ENCODE assay signal across 15 cellular contexts in genomic region chr12:76864791-76865400, GRCh38. TPM values are rescaled to one million over a fixed set of nuclear protein-coding genes. Genes with fewer than 3 reads are reported as not detected.
DNase-seq lines count a peak whose midpoint lies in the region; ATAC-seq and TF ChIP-seq lines count a peak whose summit lies in the region.
"Had no signal": no experiment of that assay in that cellular context is flagged by ENCODE, and none has a peak within 500 bp of the region (broad histone marks: within the 10 kb centered on the region; RNA-seq: fewer than 3 reads in every experiment).

No MANE protein-coding gene starts in this region.

- ATAC-seq in GM19372 (IDR thresholded peaks at IDR 0.05; ENCODE audit: low read depth, unreplicated experiment) (peak; percentile 76), HG02763 (IDR thresholded peaks at IDR 0.05; ENCODE audit: unreplicated experiment) (peak; percentile 75), HG03520 (IDR thresholded peaks at IDR 0.05; ENCODE audit: unreplicated experiment) (peak; percentile 90)
- peak; percentile 69 for ATAC-seq in stimulated activated memory B cell treated with anti-CD40 and anti-IgM and Interleukin-4, amounts not matched to agents 10 μg/mL and 1 μg/mL and 100 μg/mL, for 72 hours
- ATAC-seq: WTC11 had no signal

- peaks cover 3% of the 10 kb centered on the region for H3K9me3 Mint-ChIP-seq in stimulated activated memory B cell treated with anti-CD40 and anti-IgM and Interleukin-4, amounts not matched to agents 10 μg/mL and 1 μg/mL and 100 μg/mL, for 72 hours
- H3K9me3 Mint-ChIP-seq: WTC11 had no signal

- no peak overlapping the region for H3K27ac Mint-ChIP-seq in stimulated activated memory B cell treated with anti-CD40 and anti-IgM and Interleukin-4, amounts not matched to agents 10 μg/mL and 1 μg/mL and 100 μg/mL, for 72 hours
- H3K27ac Mint-ChIP-seq: activated naive CD8-positive, alpha-beta T cell had no signal

- DNase-seq in occipital lobe (lab: John Stamatoyannopoulos, UW) (no peak), erythroblast (lab: John Stamatoyannopoulos, UW) (no peak), Peyer's patch (no peak)
- DNase-seq in effector memory CD4-positive, alpha-beta T cell: no peak
- DNase-seq: DMS79, H7, islet precursor cell, NCI-H1092 treated with DMSO at 0.1 percent for 48 hours had no signal

- H3K27ac ChIP-seq in Peyer's patch: no peak overlapping the region
- no peak overlapping the region for H3K27ac ChIP-seq in effector memory CD4-positive, alpha-beta T cell (ENCODE audit: insufficient read depth, low read length, poor library complexity, severe bottlenecking)
- H3K27ac ChIP-seq: tibial nerve had no signal

- H3K9me3 ChIP-seq in Peyer's patch: no peaks in the 10 kb centered on the region
- no peaks in the 10 kb centered on the region for H3K9me3 ChIP-seq in effector memory CD4-positive, alpha-beta T cell (ENCODE audit: control insufficient read depth, low read length)
- H3K9me3 ChIP-seq: tibial nerve had no signal

- H3K4me3 Mint-ChIP-seq in stimulated activated memory B cell treated with anti-CD40 and anti-IgM and Interleukin-4, amounts not matched to agents 10 μg/mL and 1 μg/mL and 100 μg/mL, for 72 hours: no peak overlapping the region
- H3K4me3 Mint-ChIP-seq: activated naive CD8-positive, alpha-beta T cell had no signal

- no peaks in the 10 kb centered on the region for H3K36me3 ChIP-seq in Peyer's patch
- no peaks in the 10 kb centered on the region for H3K36me3 ChIP-seq in effector memory CD4-positive, alpha-beta T cell (ENCODE audit: control insufficient read depth, insufficient read depth, low read length)
- H3K36me3 ChIP-seq: tibial nerve had no signal

- no peaks in the 10 kb centered on the region for H3K36me3 Mint-ChIP-seq in stimulated activated memory B cell treated with anti-CD40 and anti-IgM and Interleukin-4, amounts not matched to agents 10 μg/mL and 1 μg/mL and 100 μg/mL, for 72 hours
- H3K36me3 Mint-ChIP-seq: activated naive CD8-positive, alpha-beta T cell had no signal

- TF ChIP-seq CTCF in Peyer's patch (IDR thresholded peaks at IDR 0.05): no peak

- TF ChIP-seq POLR2A in erythroblast (IDR thresholded peaks at IDR 0.05; ENCODE audit: low read length) (no peak), Peyer's patch (IDR thresholded peaks at IDR 0.05) (no peak)

- no peaks in the 10 kb centered on the region for H3K27me3 Mint-ChIP-seq in stimulated activated memory B cell treated with anti-CD40 and anti-IgM and Interleukin-4, amounts not matched to agents 10 μg/mL and 1 μg/mL and 100 μg/mL, for 72 hours

- H3K4me3 ChIP-seq in Peyer's patch: no peak overlapping the region
- no peak overlapping the region for H3K4me3 ChIP-seq in effector memory CD4-positive, alpha-beta T cell (ENCODE audit: insufficient read depth, low read depth, low read length, poor library complexity, severe bottlenecking)
- H3K4me3 ChIP-seq: tibial nerve had no signal

- H3K27me3 ChIP-seq in Peyer's patch: no peaks in the 10 kb centered on the region
- no peaks in the 10 kb centered on the region for H3K27me3 ChIP-seq in effector memory CD4-positive, alpha-beta T cell (replicated peaks; ENCODE audit: control insufficient read depth, insufficient read depth, low read length, poor library complexity, severe bottlenecking)
- H3K27me3 ChIP-seq: tibial nerve had no signal

- H3K4me1 ChIP-seq in Peyer's patch: no peaks in the 10 kb centered on the region
- H3K4me1 ChIP-seq in effector memory CD4-positive, alpha-beta T cell (ENCODE audit: control insufficient read depth, insufficient read depth, low read length, poor library complexity, severe bottlenecking): no peaks in the 10 kb centered on the region

- H3K4me1 Mint-ChIP-seq in stimulated activated memory B cell treated with anti-CD40 and anti-IgM and Interleukin-4, amounts not matched to agents 10 μg/mL and 1 μg/mL and 100 μg/mL, for 72 hours: no peaks in the 10 kb centered on the region

RNA-seq across cellular contexts. Expression of gene CSRP2, which starts 13.9 kb away (rescaled TPM):
- 149 TPM for total RNA-seq in occipital lobe
- 10 to 100 TPM in 1 of 4 donors, 1 to 10 TPM in 3; 1.9 to 10.6 (median 8.5) TPM for total RNA-seq in Peyer's patch

Comparison
In these comparisons a context has a peak if more than half of its experiments do, and no peak if none do; other contexts are left out.
1. RNA of gene CSRP2, which starts 13.9 kb away (total RNA-seq): 149 TPM in occipital lobe (single experiment); 1.9 to 10.6 TPM in Peyer's patch; every median in the first group is over 10 times any median in the second.
2. Peak in every context shown above with its lines, with median percentiles within 50 percentile points of each other: ATAC-seq.